In genomic region chr1:167221804-167222610, GRCh38 we compare ENCODE assay signal across 8 cellular contexts. TPM values are rescaled to one million over a fixed set of nuclear protein-coding genes. Genes with fewer than 3 reads are reported as not detected.
DNase-seq lines count a peak whose midpoint lies in the region; ATAC-seq and TF ChIP-seq lines count a peak whose summit lies in the region.

No MANE protein-coding gene starts in this region.

- CTCF ChIA-PET in Calu3 (lab: Charles Lee), result interaction anchor here (0.6 to 1.3 kb wide), 5 partner anchors 10 to 494 kb away, joined by 3 to 6 read pairs (median 4); no protein-coding TSS in a partner anchor

- DNase-seq in Calu3 (peak; percentile 69), HT1080 (ENCODE audit: low read depth) (peak; percentile 82), OCI-M1 (lab: John Stamatoyannopoulos, UW) (peak; percentile 93), myocyte (ENCODE audit: low read depth) (peak; percentile 70)
- peak; percentile 61 for DNase-seq in activated T-cell treated with anti-CD3 and anti-CD28 coated beads, Interleukin-2, amount 50 U/mL, for 1 hour
- peak; percentile 43 to 50 for DNase-seq in stimulated activated CD8-positive, alpha-beta memory T cell treated with anti-CD3 and anti-CD28 coated beads, Interleukin-7, amount 100 ng/mL, for 4 hours (ENCODE audit: low read depth in 2 of 2)

- intact Hi-C loops in Calu3 (cut with micrococcal nuclease; ENCODE audit: unreplicated experiment), result loop anchor here (2.0 to 10.0 kb wide), 3 partner anchors 140 to 307 kb away; no protein-coding TSS in a partner anchor

- H3K36me3 Mint-ChIP-seq in Calu3 (ENCODE audit: insufficient read depth, unreplicated experiment), result peaks cover 50% of the 10 kb centered on the region

- peak overlapping the region; percentile 79 for H3K4me3 Mint-ChIP-seq in Calu3 (ENCODE audit: low read depth, unreplicated experiment)

- peaks cover 25% of the 10 kb centered on the region for H3K4me1 Mint-ChIP-seq in Calu3 (ENCODE audit: low read depth, unreplicated experiment)

- H3K27me3 Mint-ChIP-seq in Calu3 (ENCODE audit: unreplicated experiment), result no peaks in the 10 kb centered on the region

- peaks cover under 1% of the 10 kb centered on the region for H3K9me3 Mint-ChIP-seq in Calu3 (ENCODE audit: low read depth, unreplicated experiment)

- H3K27ac Mint-ChIP-seq in Calu3 (ENCODE audit: unreplicated experiment), result peak overlapping the region; percentile 86

- BruUV-seq in Calu3 (replicated peaks; lab: Mats Ljungman, UMichigan), result no TSS peak

- no peak for TF ChIP-seq CTCF in Calu3 (IDR thresholded peaks at IDR 0.05; ENCODE audit: unreplicated experiment)

- ATAC-seq in GM21360 (IDR thresholded peaks at IDR 0.05; ENCODE audit: unreplicated experiment) (peak; percentile 43), esophagus mucosa (peak; percentile 14)

RNA-seq across cellular contexts. Expression of gene POU2F1, which starts 1.3 kb away (rescaled TPM):
- 25.3 and 25.4 TPM in 2 replicates for total RNA-seq in Calu3 (2022)
- 4.6 and 5.0 TPM in 2 replicates for total RNA-seq in HT1080 (2014; rRNA removed; shearing (Covaris generic))
- 2.8 and 4.0 TPM in 2 replicates for polyA plus RNA-seq in HT1080 (2015; cell fraction: cytosol; rRNA removed)
- polyA plus RNA-seq in HT1080 (2015; cell fraction: nucleus; rRNA removed), result 8.0 and 12.5 TPM in 2 replicates
- 9.4 TPM for total RNA-seq in esophagus mucosa
- total RNA-seq in myocyte, result 4.3 and 7.6 TPM in 2 replicates
- 3.0 TPM for polyA plus RNA-seq in myocyte (2012)

Comparison
In these comparisons a context has a peak if more than half of its experiments do, and no peak if none do; other contexts are left out.
1. Peak in every context shown above with its lines: DNase-seq and ATAC-seq.